Comparison of ENCODE assay signal across 24 cellular contexts in the genomic region with DNA sequence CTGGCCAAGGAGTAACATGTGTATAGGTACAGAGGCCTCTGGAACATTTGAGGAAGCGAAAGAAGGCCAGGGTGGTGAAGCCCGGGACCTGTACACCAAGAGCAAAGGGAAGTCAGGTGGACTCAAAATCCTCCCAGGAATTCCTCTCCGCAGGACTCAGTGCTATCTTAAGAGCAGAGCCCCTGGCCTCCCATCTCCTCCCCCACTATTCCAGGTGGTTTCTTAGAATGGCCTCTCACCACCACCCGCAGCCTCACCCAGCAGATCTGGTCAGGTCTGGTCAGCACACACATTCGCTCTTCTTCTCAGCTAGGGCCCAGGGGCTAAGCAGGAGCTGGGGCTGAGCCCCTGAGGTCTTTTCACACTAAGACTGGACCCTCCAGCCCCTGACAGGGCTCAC. TPM values are rescaled to one million over a fixed set of nuclear protein-coding genes. Genes with fewer than 3 reads are reported as not detected.
DNase-seq lines count a peak whose midpoint lies in the region; ATAC-seq and TF ChIP-seq lines count a peak whose summit lies in the region.
"Had no signal": no experiment of that assay in that cellular context is flagged by ENCODE, and none has a peak within 500 bp of the region (broad histone marks: within the 10 kb centered on the region; RNA-seq: fewer than 3 reads in every experiment).

No MANE protein-coding gene starts in this region.

- no peaks in the 10 kb centered on the region for H3K36me3 Mint-ChIP-seq in endodermal cell (ENCODE audit: low read depth)
- no peaks in the 10 kb centered on the region for H3K36me3 Mint-ChIP-seq in neural progenitor cell

- intact Hi-C loops in IMR-90 (cut with micrococcal nuclease) = no loop called here

- H2BK15ac ChIP-seq in IMR-90 (ENCODE audit: low read depth, low read length) = no peak overlapping the region

- no peak overlapping the region for H3K23ac ChIP-seq in IMR-90 (ENCODE audit: low read depth, low read length)

- no peak overlapping the region for H3K4me3 Mint-ChIP-seq in endodermal cell
- peak overlapping the region; percentile 48 for H3K4me3 Mint-ChIP-seq in neural progenitor cell
- H3K4me3 Mint-ChIP-seq: CD8-positive, alpha-beta memory T cell had no signal

- peaks cover 14% of the 10 kb centered on the region for H3K4me1 Mint-ChIP-seq in endodermal cell
- peaks cover 22% of the 10 kb centered on the region for H3K4me1 Mint-ChIP-seq in neural progenitor cell
- H3K4me1 Mint-ChIP-seq: CD8-positive, alpha-beta memory T cell had no signal

- H3K14ac ChIP-seq in IMR-90 (replicated peaks; ENCODE audit: low read depth, low read length) = no peak overlapping the region

- H3K9me1 ChIP-seq in IMR-90 (ENCODE audit: insufficient read depth, low read length) = peaks cover 4% of the 10 kb centered on the region; the same call in 1 of the 2 replicates

- H3K36me3 ChIP-seq in IMR-90 (ENCODE audit: control insufficient read depth, insufficient read depth, low read length) (no peaks in the 10 kb centered on the region), endodermal cell (ENCODE audit: control insufficient read depth, insufficient read depth, low read length) (no peaks in the 10 kb centered on the region), neural progenitor cell (no peaks in the 10 kb centered on the region)

- peak overlapping the region; percentile 42 for H2AK9ac ChIP-seq in IMR-90 (replicated peaks; ENCODE audit: low read depth, low read length, poor library complexity)

- peaks cover 4% of the 10 kb centered on the region for H3F3A ChIP-seq in neural progenitor cell (ENCODE audit: low read depth)

- H3K9me3 ChIP-seq in IMR-90 (ENCODE audit: control insufficient read depth, insufficient read depth, low read length) = no peaks in the 10 kb centered on the region
- no peaks in the 10 kb centered on the region for H3K9me3 ChIP-seq in endodermal cell (ENCODE audit: control insufficient read depth, low read length)
- no peaks in the 10 kb centered on the region for H3K9me3 ChIP-seq in neural progenitor cell (ENCODE audit: low read depth)

- no CpG with 5 or more reads among the region's 5 CpGs for WGBS in IMR-90 (ENCODE audit: extremely low coverage in 2 of 2, insufficient read length in 1 of 2), 2 experiments
- 75 to 90% methylated on average over 3 to 5 of the region's 5 CpGs for WGBS in endodermal cell (ENCODE audit: insufficient coverage in 1 of 2, insufficient read length in 1 of 2), 2 experiments

- in situ Hi-C loops in IMR-90 (cut with MboI; ENCODE audit: low sequenced_read_pairs) = no loop called here

- TF ChIP-seq RAD21 in IMR-90 (IDR thresholded peaks at IDR 0.05; ENCODE audit: low read length) = no peak

- BruUV-seq in IMR-90 (replicated peaks; lab: Mats Ljungman, UMichigan) = no TSS peak

- H3K27ac Mint-ChIP-seq in endodermal cell (peak overlapping the region; percentile 86), neural progenitor cell (no peak overlapping the region)

- dilution Hi-C loops in IMR-90 (cut with HindIII; ENCODE audit: low sequenced_read_pairs, unreplicated experiment) = no loop called here

- no peak overlapping the region for H2BK5ac ChIP-seq in IMR-90 (ENCODE audit: low read depth, low read length, poor library complexity, severe bottlenecking)

- H3K4me2 ChIP-seq in IMR-90 (ENCODE audit: low read depth, low read length) (no peak overlapping the region), neural progenitor cell (no peak overlapping the region)

- no peak overlapping the region for H3K4me3 ChIP-seq in IMR-90 (ENCODE audit: insufficient read depth, low read depth, low read length)
- H3K4me3 ChIP-seq in endodermal cell (ENCODE audit: low read length) = no peak overlapping the region
- no peak overlapping the region for H3K4me3 ChIP-seq in neural progenitor cell
- H3K4me3 ChIP-seq: GM12878, GM23248 had no signal

- CTCF ChIA-PET in IMR-90 (lab: Yijun Ruan, JAX) = no interaction called here

- H3K9me3 Mint-ChIP-seq in endodermal cell (no peaks in the 10 kb centered on the region), neural progenitor cell (no peaks in the 10 kb centered on the region)
- H3K9me3 Mint-ChIP-seq: CD8-positive, alpha-beta memory T cell had no signal

- H2BK20ac ChIP-seq in IMR-90 (ENCODE audit: low read depth, low read length) = no peak overlapping the region

- H3K27ac ChIP-seq in IMR-90 (ENCODE audit: insufficient read depth, low read length) (no peak overlapping the region), endodermal cell (ENCODE audit: low read depth, low read length) (no peak overlapping the region), neural progenitor cell (no peak overlapping the region)
- H3K27ac ChIP-seq: C4-2B, GM23248 had no signal

- H3K79me1 ChIP-seq in IMR-90 (ENCODE audit: low read depth in 1 of 2, low read length in 2 of 2) = peaks cover 0 to 4% of the 10 kb centered on the region in 2 experiments; a peak in 1 of 4 replicates

- TF ChIP-seq POLR2A in IMR-90 (IDR thresholded peaks at IDR 0.05; ENCODE audit: low read depth, low read length) = no peak

- DNase-seq in ELF-1 (ENCODE audit: low read depth, low spot score) (peak; percentile 52), IMR-90 (no peak), endodermal cell (peak; percentile 74), neural progenitor cell (ENCODE audit: low spot score) (no peak), NCI-H226 (no peak), anterior cingulate cortex (lab: John Stamatoyannopoulos, UW) (no peak)
- DNase-seq in activated CD4-positive, CD25-positive, alpha-beta regulatory T cell treated with anti-CD3 and anti-CD28 coated beads, Interleukin-2, amount 50 U/mL, for 72 hours = no peak
- DNase-seq: CD8-positive, alpha-beta memory T cell; DMS53; EL; GM23248; MM.1S; NCI-H1092 treated with DMSO at 0.1 percent for 48 hours; NCI-H1436 treated with DMSO at 0.1 percent for 48 hours; NCI-H1930; NCI-H2227 treated with DMSO at 0.1 percent for 48 hours; NCI-H510A treated with DMSO at 0.1 percent for 48 hours; NCI-H748 treated with DMSO at 0.1 percent for 48 hours had no signal

- no peak overlapping the region for H3K56ac ChIP-seq in IMR-90 (ENCODE audit: extremely low read depth, insufficient read depth, low read length)

- no peak overlapping the region for H2AK5ac ChIP-seq in IMR-90 (ENCODE audit: low read depth, low read length)

- H3K18ac ChIP-seq in IMR-90 (ENCODE audit: low read depth, low read length) = no peak overlapping the region

- no peak overlapping the region for H3K4ac ChIP-seq in IMR-90 (ENCODE audit: low read depth, low read length)

- POLR2A ChIA-PET in IMR-90 (lab: Charles Lee; ENCODE audit: unreplicated experiment) = no interaction called here

- no peak overlapping the region for H4K8ac ChIP-seq in IMR-90 (ENCODE audit: low read depth in 2 of 2, low read length in 2 of 2)

- H3K4me1 ChIP-seq in IMR-90 (ENCODE audit: control insufficient read depth, insufficient read depth, low read length) = peaks cover 8% of the 10 kb centered on the region
- H3K4me1 ChIP-seq in endodermal cell (ENCODE audit: control insufficient read depth, insufficient read depth, low read length) = peaks cover 11% of the 10 kb centered on the region
- H3K4me1 ChIP-seq in neural progenitor cell = peaks cover 11% of the 10 kb centered on the region

- H3K9ac ChIP-seq in IMR-90 (ENCODE audit: low read depth, low read length) (no peak overlapping the region), endodermal cell (ENCODE audit: extremely low read depth, low read length, poor library complexity, severe bottlenecking) (no peak overlapping the region), neural progenitor cell (no peak overlapping the region)
- H3K9ac ChIP-seq: GM23248 had no signal

- H3K27me3 Mint-ChIP-seq in endodermal cell (ENCODE audit: insufficient read depth) (no peaks in the 10 kb centered on the region), neural progenitor cell (ENCODE audit: insufficient read depth, low read depth) (peaks cover 6% of the 10 kb centered on the region)
- H3K27me3 Mint-ChIP-seq: CD8-positive, alpha-beta memory T cell had no signal

- no peak overlapping the region for H2BK120ac ChIP-seq in IMR-90 (ENCODE audit: low read depth, low read length)

- H3K27me3 ChIP-seq in IMR-90 (ENCODE audit: control insufficient read depth, insufficient read depth, low read length) (no peaks in the 10 kb centered on the region), endodermal cell (ENCODE audit: control insufficient read depth, insufficient read depth, low read length, poor library complexity, severe bottlenecking) (no peaks in the 10 kb centered on the region), neural progenitor cell (no peaks in the 10 kb centered on the region)

- H2AFZ ChIP-seq in IMR-90 (replicated peaks; ENCODE audit: low read length, poor library complexity) (no peak overlapping the region), neural progenitor cell (replicated peaks) (peak overlapping the region; percentile 40)
- H2AFZ ChIP-seq: GM23248 had no signal

- no peak for TF ChIP-seq CTCF in IMR-90 (conservative IDR thresholded peaks at IDR 0.05; ENCODE audit: low read depth, low read length)
- no peak for TF ChIP-seq CTCF in endodermal cell (conservative IDR thresholded peaks at IDR 0.05)
- TF ChIP-seq CTCF in neural progenitor cell (IDR thresholded peaks at IDR 0.05) = no peak

- no peak for ATAC-seq in IMR-90 (ENCODE audit: low read depth)
- ATAC-seq in HG02840 (IDR thresholded peaks at IDR 0.05; ENCODE audit: low FRiP score, unreplicated experiment) = no peak
- ATAC-seq: GM12878, HCT116, SK-N-SH treated with all-trans-retinoic acid at 6 μM for 48 hours had no signal

- no peak overlapping the region for H4K5ac ChIP-seq in IMR-90 (ENCODE audit: low read depth, low read length)

- no peaks in the 10 kb centered on the region for H3K79me2 ChIP-seq in neural progenitor cell (ENCODE audit: low read depth)

- H4K20me1 ChIP-seq in IMR-90 (ENCODE audit: insufficient read depth, low read length) = no peaks in the 10 kb centered on the region
- H4K20me1 ChIP-seq in neural progenitor cell (ENCODE audit: low read depth) = no peaks in the 10 kb centered on the region

- H4K91ac ChIP-seq in IMR-90 (ENCODE audit: insufficient read depth, low read depth, low read length) = no peak overlapping the region

TF ChIP-seq in IMR-90, 13 proteins besides CTCF, POLR2A, EP300 and RAD21 (continues in another document):
- no peak for TF ChIP-seq CEBPB (IDR thresholded peaks at IDR 0.05; ENCODE audit: low read depth, low read length)
- TF ChIP-seq BHLHE40 (IDR thresholded peaks at IDR 0.05; ENCODE audit: low read depth, low read length) = no peak
- no peak for TF ChIP-seq NFE2L2 (IDR thresholded peaks at IDR 0.05; ENCODE audit: low read depth, low read length)
- TF ChIP-seq MAFK (IDR thresholded peaks at IDR 0.05; ENCODE audit: low read depth, low read length) = no peak
- no peak for TF ChIP-seq RFX5 (IDR thresholded peaks at IDR 0.05; ENCODE audit: low read depth, low read length)

RNA-seq across cellular contexts. Expression of gene SCGB1A1, which starts 59.1 kb away (rescaled TPM):
- total RNA-seq in IMR-90 (2012; rRNA removed) = not detected in 2 replicates
- polyA plus RNA-seq in IMR-90 (2012; rRNA removed) = not detected in 2 replicates
- not detected in 2 replicates for polyA plus RNA-seq in IMR-90 (2012; cell fraction: cytosol; rRNA removed)
- not detected in 2 replicates for polyA plus RNA-seq in IMR-90 (2012; cell fraction: nucleus; rRNA removed; ENCODE audit: low replicate concordance)
- not detected for total RNA-seq in endodermal cell
- polyA plus RNA-seq in endodermal cell (2013, experiment 1 of 2) = not detected
- polyA plus RNA-seq in endodermal cell (2013, experiment 2 of 2) = not detected
- total RNA-seq in neural progenitor cell (ENCODE audit: low replicate concordance) = not detected in 2 replicates
- total RNA-seq: CD8-positive, alpha-beta memory T cell; GM12878; GM23248; LHCN-M2 had no signal
- polyA plus RNA-seq: CD8-positive, alpha-beta memory T cell; GM12878; GM23248 had no signal

Comparison
In these comparisons a context has a peak if more than half of its experiments do, and no peak if none do; other contexts are left out.
1. DNase-seq: peak in ELF-1 (single experiment) and endodermal cell (single experiment); none in IMR-90 (single experiment), neural progenitor cell (single experiment), NCI-H226 (single experiment), activated CD4-positive, CD25-positive, alpha-beta regulatory T cell treated with anti-CD3 and anti-CD28 coated beads, Interleukin-2, amount 50 U/mL, for 72 hours (single experiment) and anterior cingulate cortex (0 of 58).